Comparison of ENCODE assay signal across 1 cellular context in genomic region chr19:50511069-50511822, GRCh38.
TF ChIP-seq lines count a peak whose summit lies in the region.

JOSD2 (minus strand) TSS chr19:50511191; CDS start chr19:50510431, 760 bp downstream.

TF ChIP-seq in HepG2, 621 proteins besides CTCF, POLR2A, EP300 and RAD21 (continued from another document and continues in another):
- TF ChIP-seq RNF219 (CRISPR knock-in tag; IDR thresholded peaks at IDR 0.05) (no peak), MAZ (IDR thresholded peaks at IDR 0.05; ENCODE audit: borderline replicate concordance, low read depth, low read length) (peak; percentile 74), MAZ (CRISPR knock-in tag; IDR thresholded peaks at IDR 0.05; ENCODE audit: low read depth) (no peak), PRDM4 (CRISPR knock-in tag; IDR thresholded peaks at IDR 0.05; ENCODE audit: borderline replicate concordance) (no peak), ZKSCAN5 (CRISPR knock-in tag; IDR thresholded peaks at IDR 0.05) (no peak), ZNF331 (CRISPR knock-in tag; IDR thresholded peaks at IDR 0.05) (no peak; the same call in 1 of the 2 replicates), HMGXB4 (CRISPR knock-in tag; IDR thresholded peaks at IDR 0.05; ENCODE audit: borderline replicate concordance in 1 of 2, low read depth in 1 of 2) (0 out of 4 replicates have a peak, but pooled peaks of 1 of the 2 experiments have one; percentile 18), ZFX (CRISPR knock-in tag; IDR thresholded peaks at IDR 0.05; ENCODE audit: low read depth) (peak; percentile 88), ZNF414 (CRISPR knock-in tag; IDR thresholded peaks at IDR 0.05) (no peak), HOXA3 (CRISPR knock-in tag; IDR thresholded peaks at IDR 0.05) (peak; percentile 100), ZNF709 (CRISPR knock-in tag; IDR thresholded peaks at IDR 0.05) (0 out of 2 replicates have a peak, but pooled peaks have one; percentile 34), ASH2L (IDR thresholded peaks at IDR 0.05; ENCODE audit: insufficient read length, low read depth, low read length) (peak; percentile 36), CEBPZ (IDR thresholded peaks at IDR 0.05; ENCODE audit: low read length) (no peak), IRF9 (CRISPR knock-in tag; IDR thresholded peaks at IDR 0.05; ENCODE audit: borderline replicate concordance) (no peak; the same call in 1 of the 2 replicates), MTA3 (CRISPR knock-in tag; IDR thresholded peaks at IDR 0.05) (no peak), MEIS1 (CRISPR knock-in tag; IDR thresholded peaks at IDR 0.05; ENCODE audit: borderline replicate concordance) (no peak), PHF21A (CRISPR knock-in tag; IDR thresholded peaks at IDR 0.05) (0 out of 2 replicates have a peak, but pooled peaks have one; percentile 39), GATAD1 (CRISPR knock-in tag; IDR thresholded peaks at IDR 0.05) (peak; percentile 72), ZNF33B (CRISPR knock-in tag; IDR thresholded peaks at IDR 0.05) (no peak), ZNF788 (CRISPR knock-in tag; IDR thresholded peaks at IDR 0.05; ENCODE audit: borderline replicate concordance) (0 out of 2 replicates have a peak, but pooled peaks have one; percentile 66), KAT8 (CRISPR knock-in tag; IDR thresholded peaks at IDR 0.05) (peak; percentile 73), ZNF777 (CRISPR knock-in tag; IDR thresholded peaks at IDR 0.05) (peak; percentile 92), TFDP2 (CRISPR knock-in tag; IDR thresholded peaks at IDR 0.05) (0 out of 2 replicates have a peak, but pooled peaks have one; percentile 26), MAFK (conservative IDR thresholded peaks at IDR 0.05 in 1 of 2, IDR thresholded peaks at IDR 0.05 in 1 of 2; ENCODE audit: low read length in 2 of 2) (no peak), ZNF747 (CRISPR knock-in tag; IDR thresholded peaks at IDR 0.05; ENCODE audit: borderline replicate concordance) (0 out of 2 replicates have a peak, but pooled peaks have one; percentile 60), ZNF280B (CRISPR knock-in tag; IDR thresholded peaks at IDR 0.05; ENCODE audit: borderline replicate concordance) (no peak), ZC3H13 (CRISPR knock-in tag; IDR thresholded peaks at IDR 0.05) (0 out of 2 replicates have a peak, but pooled peaks have one; percentile 54), NR2F6 (IDR thresholded peaks at IDR 0.05) (no peak), NR2F6 (CRISPR knock-in tag; IDR thresholded peaks at IDR 0.05) (0 out of 2 replicates have a peak, but pooled peaks have one; percentile 12), SALL1 (CRISPR knock-in tag; IDR thresholded peaks at IDR 0.05) (peak; percentile 38), KDM2A (CRISPR knock-in tag; IDR thresholded peaks at IDR 0.05; ENCODE audit: borderline replicate concordance, low read depth) (peak; percentile 48; the same call in 1 of the 2 replicates), NFYC (CRISPR knock-in tag; IDR thresholded peaks at IDR 0.05) (peak; percentile 46; the same call in 1 of the 2 replicates), IKZF5 (CRISPR knock-in tag; IDR thresholded peaks at IDR 0.05) (peak; percentile 17; the same call in 1 of the 2 replicates), ELF1 (CRISPR knock-in tag; IDR thresholded peaks at IDR 0.05) (peak; percentile 95), ZNF891 (CRISPR knock-in tag; IDR thresholded peaks at IDR 0.05) (peak; percentile 17; the same call in 1 of the 2 replicates), ZNF563 (CRISPR knock-in tag; IDR thresholded peaks at IDR 0.05) (0 out of 2 replicates have a peak, but pooled peaks have one; percentile 31), ZHX1 (CRISPR knock-in tag; IDR thresholded peaks at IDR 0.05; ENCODE audit: low read depth) (peak; percentile 99), ZNF333 (CRISPR knock-in tag; IDR thresholded peaks at IDR 0.05; ENCODE audit: borderline replicate concordance) (peak; percentile 73; the same call in 1 of the 2 replicates), ZNF326 (CRISPR knock-in tag; IDR thresholded peaks at IDR 0.05; ENCODE audit: borderline replicate concordance) (no peak), CREB1 (IDR thresholded peaks at IDR 0.05) (peak; percentile 99), CREB1 (CRISPR knock-in tag; IDR thresholded peaks at IDR 0.05) (peak; percentile 98), YY1 (IDR thresholded peaks at IDR 0.05; ENCODE audit: insufficient read depth, insufficient replicate concordance, low read depth, low read length) (peak; percentile 61), GABPB1 (CRISPR knock-in tag; IDR thresholded peaks at IDR 0.05) (peak; percentile 97)
